ENCODE assay signal across 14 cellular contexts in the genomic region with DNA sequence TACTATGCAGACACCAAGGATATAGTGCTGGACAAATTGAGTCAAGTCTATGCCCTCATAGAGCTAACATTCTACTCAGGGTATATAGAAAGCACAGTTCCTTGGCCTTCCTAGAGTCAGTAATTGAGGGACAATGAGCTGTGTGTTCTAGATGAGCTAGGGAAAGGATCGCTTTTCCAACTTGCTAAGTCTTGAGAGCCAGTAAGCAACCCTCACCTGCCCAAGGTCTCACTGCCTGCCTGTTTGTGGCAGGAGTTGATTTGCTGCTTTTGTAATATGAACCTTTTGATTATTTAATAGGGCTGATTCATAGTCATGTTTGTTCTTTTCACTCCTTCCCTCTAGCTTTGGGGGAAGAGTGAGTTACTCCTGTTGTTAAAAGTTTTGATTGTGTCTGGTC. TPM values are rescaled to one million over a fixed set of nuclear protein-coding genes. Genes with fewer than 3 reads are reported as not detected.
A peak's percentile ranks its signal among the peaks of the same experiment; 100 is the strongest.
DNase-seq lines count a peak whose midpoint lies in the region; ATAC-seq, FAIRE-seq and TF ChIP-seq lines count a peak whose summit lies in the region.
"Had no signal": no experiment of that assay in that cellular context is flagged by ENCODE, and none has a peak within 500 bp of the region (broad histone marks: within the 10 kb centered on the region; RNA-seq: fewer than 3 reads in every experiment).

No MANE protein-coding gene starts in this region.

- intact Hi-C loops in activated CD8-positive, alpha-beta T cell treated with anti-CD3 and anti-CD28 coated beads for 36 hours (cut with micrococcal nuclease), result no loop called here

- H3K4me3 ChIP-seq in ACC112 (ENCODE audit: low read depth, low read length), result peak overlapping the region; percentile 20; the same call in 1 of the 2 replicates
- H3K4me3 ChIP-seq in keratinocyte (ENCODE audit: control insufficient read depth in 2 of 3, extremely low read depth in 1 of 3, insufficient read depth in 2 of 3, low read depth in 1 of 3, low read length in 3 of 3), result peak overlapping the region in 1 of 3 experiments; percentile 31

- POLR2A ChIA-PET in activated CD8-positive, alpha-beta T cell treated with anti-CD3 and anti-CD28 coated beads for 36 hours (lab: Charles Lee), result interaction anchor here (1.7 kb wide), 1 partner anchor 38 kb away, joined by 6 read pairs; no protein-coding TSS in a partner anchor

- H3K4me2 ChIP-seq in keratinocyte (ENCODE audit: control insufficient read depth, extremely low read depth, insufficient read depth, low read depth, low read length), result peak overlapping the region; percentile 58

- no peaks in the 10 kb centered on the region for H3K9me3 Mint-ChIP-seq in activated CD8-positive, alpha-beta T cell treated with anti-CD3 and anti-CD28 coated beads for 36 hours
- H3K9me3 Mint-ChIP-seq: CD14-positive monocyte; IgD-negative memory B cell; T-helper 1 cell treated with Interleukin-12 subunit alpha and Interleukin-12 subunit beta and Interleukin-4 antibody, amounts not matched to agents 30 μg/mL and 1 μg/mL, for 36 hours had no signal

- DNase-seq in HPDE6-E6E7 (ENCODE audit: extremely low spot score) (peak; percentile 58), keratinocyte (ENCODE audit: low read depth, low spot score) (no peak), hippocampal formation (lab: John Stamatoyannopoulos, UW) (no peak), nucleus accumbens (lab: John Stamatoyannopoulos, UW) (no peak), NCI-H187 (lab: John Stamatoyannopoulos, UW) (no peak)
- DNase-seq in activated CD8-positive, alpha-beta T cell treated with anti-CD3 and anti-CD28 coated beads for 36 hours, result no peak
- DNase-seq: NCI-H526 treated with DMSO at 0.1 percent for 48 hours had no signal

- no peaks in the 10 kb centered on the region for H3K27me3 ChIP-seq in ACC112 (ENCODE audit: insufficient read depth, low read length)
- H3K27me3 ChIP-seq in keratinocyte (ENCODE audit: control insufficient read depth, extremely low read depth, insufficient read depth, low read length), result no peaks in the 10 kb centered on the region

- H3K27ac Mint-ChIP-seq in activated CD8-positive, alpha-beta T cell treated with anti-CD3 and anti-CD28 coated beads for 36 hours, result peak overlapping the region; percentile 4
- H3K27ac Mint-ChIP-seq: IgD-negative memory B cell; T-helper 1 cell treated with Interleukin-12 subunit alpha and Interleukin-12 subunit beta and Interleukin-4 antibody, amounts not matched to agents 30 μg/mL and 1 μg/mL, for 36 hours had no signal

- peaks cover 96% of the 10 kb centered on the region for H3K79me2 ChIP-seq in ACC112 (ENCODE audit: control insufficient read depth, insufficient read depth, low read length, unreplicated experiment)
- H3K79me2 ChIP-seq in keratinocyte (ENCODE audit: control insufficient read depth, insufficient read depth, low read length), result peaks cover 93% of the 10 kb centered on the region

- peaks cover 13% of the 10 kb centered on the region for H4K20me1 ChIP-seq in keratinocyte (ENCODE audit: control insufficient read depth, extremely low read depth, insufficient read depth, low read length)

- TF ChIP-seq CTCF in activated CD8-positive, alpha-beta T cell treated with anti-CD3 and anti-CD28 coated beads for 36 hours (IDR thresholded peaks at IDR 0.05), result no peak
- no peak for TF ChIP-seq CTCF in keratinocyte (optimal IDR thresholded peaks at IDR 0.05 in 1 of 3, IDR thresholded peaks at IDR 0.05 in 1 of 3, conservative IDR thresholded peaks at IDR 0.05 in 1 of 3; ENCODE audit: extremely low read depth in 1 of 3, insufficient read depth in 2 of 3, low read length in 3 of 3)

- CTCF ChIA-PET in activated CD8-positive, alpha-beta T cell treated with anti-CD3 and anti-CD28 coated beads for 36 hours (lab: Charles Lee), result interaction anchor here (1.2 to 1.5 kb wide), 2 partner anchors 13 to 22 kb away, joined by 3 to 4 read pairs; no protein-coding TSS in a partner anchor

- H3K4me1 ChIP-seq in ACC112 (ENCODE audit: control insufficient read depth, insufficient read depth, low read length, unreplicated experiment) (peaks cover 45% of the 10 kb centered on the region), keratinocyte (ENCODE audit: control insufficient read depth, extremely low read depth, insufficient read depth, low read length) (peaks cover 56% of the 10 kb centered on the region)

- peaks cover 33% of the 10 kb centered on the region for H3K36me3 Mint-ChIP-seq in activated CD8-positive, alpha-beta T cell treated with anti-CD3 and anti-CD28 coated beads for 36 hours (ENCODE audit: low read depth)
- H3K36me3 Mint-ChIP-seq: IgD-negative memory B cell had no signal

- ATAC-seq in activated CD8-positive, alpha-beta T cell treated with anti-CD3 and anti-CD28 coated beads for 36 hours, result no peak
- no peak for ATAC-seq in HG03025 (IDR thresholded peaks at IDR 0.05; ENCODE audit: low FRiP score, unreplicated experiment)

- peaks cover 61% of the 10 kb centered on the region for H3K4me1 Mint-ChIP-seq in activated CD8-positive, alpha-beta T cell treated with anti-CD3 and anti-CD28 coated beads for 36 hours (ENCODE audit: low read depth)

- H3K9ac ChIP-seq in keratinocyte (ENCODE audit: control insufficient read depth, extremely low read depth, insufficient read depth, low read length), result peak overlapping the region; percentile 58

- dilution Hi-C loops in keratinocyte (cut with MboI; ENCODE audit: extremely low pct_ligation_motif_present, low sequenced_read_pairs), result loop anchor here (5.0 kb wide), 1 partner anchor 37 kb away; no protein-coding TSS in a partner anchor

- H3K9me3 ChIP-seq in keratinocyte (ENCODE audit: control insufficient read depth, low read depth, low read length), result no peaks in the 10 kb centered on the region

- peak overlapping the region; percentile 26; the same call in 1 of the 2 replicates for H3K27ac ChIP-seq in ACC112 (ENCODE audit: low read depth, low read length)
- peak overlapping the region; percentile 79 for H3K27ac ChIP-seq in keratinocyte (ENCODE audit: control insufficient read depth, insufficient read depth, low read length)

- H2AFZ ChIP-seq in ACC112 (ENCODE audit: low read length, unreplicated experiment) (no peak overlapping the region), keratinocyte (ENCODE audit: control insufficient read depth, low read length) (no peak overlapping the region)

- H3K4me3 Mint-ChIP-seq in activated CD8-positive, alpha-beta T cell treated with anti-CD3 and anti-CD28 coated beads for 36 hours, result no peak overlapping the region
- H3K4me3 Mint-ChIP-seq: CD14-positive monocyte; IgD-negative memory B cell; T-helper 1 cell treated with Interleukin-12 subunit alpha and Interleukin-12 subunit beta and Interleukin-4 antibody, amounts not matched to agents 30 μg/mL and 1 μg/mL, for 36 hours had no signal

- no peaks in the 10 kb centered on the region for H3K27me3 Mint-ChIP-seq in activated CD8-positive, alpha-beta T cell treated with anti-CD3 and anti-CD28 coated beads for 36 hours
- H3K27me3 Mint-ChIP-seq: IgD-negative memory B cell had no signal

- H3K36me3 ChIP-seq in ACC112 (ENCODE audit: insufficient read depth, low read length) (peaks cover 8% of the 10 kb centered on the region), keratinocyte (ENCODE audit: control insufficient read depth in 2 of 2, extremely low read depth in 1 of 2, insufficient read depth in 2 of 2, low read length in 2 of 2) (peaks cover 8 to 28% of the 10 kb centered on the region in 2 experiments)

- peak; percentile 89 for FAIRE-seq in keratinocyte (lab: Jason Lieb, UNC)
- FAIRE-seq: colon, GM12891 had no signal

- no peaks in the 10 kb centered on the region for H3K9me1 ChIP-seq in keratinocyte (ENCODE audit: control insufficient read depth, extremely low read depth, insufficient read depth, low read length)

RNA-seq across cellular contexts. Expression of a gene that starts 6.5 kb away (rescaled TPM):
- 10 to 100 TPM; 91.9 to 96.0 TPM for total RNA-seq in activated CD8-positive, alpha-beta T cell treated with anti-CD3 and anti-CD28 coated beads for 36 hours
- polyA plus RNA-seq in keratinocyte, result 74.8 to 116 TPM (median 86.2 TPM) in 3 replicates
- polyA plus RNA-seq in keratinocyte (2011; ENCODE audit: low read depth), result 74.2 TPM
- polyA plus RNA-seq in keratinocyte (2011; cell fraction: cytosol; rRNA removed), result 48.2 and 63.9 TPM in 2 replicates
- 277 and 324 TPM in 2 replicates for polyA plus RNA-seq in keratinocyte (2011; cell fraction: nucleus; rRNA removed)
- polyA plus RNA-seq in keratinocyte (2012; ENCODE audit: low replicate concordance), result 40.9 and 67.4 TPM in 2 replicates
- polyA minus RNA-seq in keratinocyte, result 38.2 to 89.4 TPM (median 41.3 TPM) in 3 replicates
- 45.7 TPM for polyA minus RNA-seq in keratinocyte (2011; cell fraction: cytosol; rRNA and poly(A)+ RNA removed)
- 64.8 and 154 TPM in 2 replicates for polyA minus RNA-seq in keratinocyte (2011; cell fraction: nucleus; rRNA and poly(A)+ RNA removed)

RNA-seq across cellular contexts. Expression of a gene that starts 7.1 kb away (rescaled TPM):
- 10 to 100 TPM; 63.0 to 64.4 TPM for total RNA-seq in activated CD8-positive, alpha-beta T cell treated with anti-CD3 and anti-CD28 coated beads for 36 hours
- polyA plus RNA-seq in keratinocyte, result 56.5 to 86.4 TPM (median 73.6 TPM) in 3 replicates
- 179 TPM for polyA plus RNA-seq in keratinocyte (2011; ENCODE audit: low read depth)
- polyA plus RNA-seq in keratinocyte (2011; cell fraction: cytosol; rRNA removed), result 22.8 and 38.7 TPM in 2 replicates
- 113 and 159 TPM in 2 replicates for polyA plus RNA-seq in keratinocyte (2011; cell fraction: nucleus; rRNA removed)
- polyA plus RNA-seq in keratinocyte (2012; ENCODE audit: low replicate concordance), result 68.3 and 69.3 TPM in 2 replicates
- 30.4 to 78.8 TPM (median 48.3 TPM) in 3 replicates for polyA minus RNA-seq in keratinocyte
- polyA minus RNA-seq in keratinocyte (2011; cell fraction: cytosol; rRNA and poly(A)+ RNA removed), result 34.0 TPM
- 81.0 and 137 TPM in 2 replicates for polyA minus RNA-seq in keratinocyte (2011; cell fraction: nucleus; rRNA and poly(A)+ RNA removed)

RNA-seq across cellular contexts. Expression of a gene that starts 38.9 kb away (rescaled TPM):
- total RNA-seq in activated CD8-positive, alpha-beta T cell treated with anti-CD3 and anti-CD28 coated beads for 36 hours, result 10 to 100 TPM; 44.8 to 48.8 TPM
- polyA plus RNA-seq in keratinocyte, result 25.9 to 29.0 TPM (median 26.3 TPM) in 3 replicates
- polyA plus RNA-seq in keratinocyte (2011; ENCODE audit: low read depth), result 28.3 TPM
- 21.8 and 29.0 TPM in 2 replicates for polyA plus RNA-seq in keratinocyte (2011; cell fraction: cytosol; rRNA removed)
- polyA plus RNA-seq in keratinocyte (2011; cell fraction: nucleus; rRNA removed), result 65.4 and 84.0 TPM in 2 replicates
- 20.1 and 20.8 TPM in 2 replicates for polyA plus RNA-seq in keratinocyte (2012; ENCODE audit: low replicate concordance)
- 30.6 to 46.1 TPM (median 33.6 TPM) in 3 replicates for polyA minus RNA-seq in keratinocyte
- 11.5 TPM for polyA minus RNA-seq in keratinocyte (2011; cell fraction: cytosol; rRNA and poly(A)+ RNA removed)
- 24.5 and 48.1 TPM in 2 replicates for polyA minus RNA-seq in keratinocyte (2011; cell fraction: nucleus; rRNA and poly(A)+ RNA removed)

RNA-seq across cellular contexts. Expression of a gene that starts 46.7 kb away (rescaled TPM):
- total RNA-seq in activated CD8-positive, alpha-beta T cell treated with anti-CD3 and anti-CD28 coated beads for 36 hours, result 100 to 1,000 TPM; 155 to 157 TPM
- 111 to 208 TPM (median 141 TPM) in 3 replicates for polyA plus RNA-seq in keratinocyte
- 130 TPM for polyA plus RNA-seq in keratinocyte (2011; ENCODE audit: low read depth)
- polyA plus RNA-seq in keratinocyte (2011; cell fraction: cytosol; rRNA removed), result 141 and 155 TPM in 2 replicates
- polyA plus RNA-seq in keratinocyte (2011; cell fraction: nucleus; rRNA removed), result 115 TPM in 2 replicates
- 93.3 and 143 TPM in 2 replicates for polyA plus RNA-seq in keratinocyte (2012; ENCODE audit: low replicate concordance)
- polyA minus RNA-seq in keratinocyte, result 71.5 to 165 TPM (median 143 TPM) in 3 replicates
- polyA minus RNA-seq in keratinocyte (2011; cell fraction: cytosol; rRNA and poly(A)+ RNA removed), result 100 TPM
- polyA minus RNA-seq in keratinocyte (2011; cell fraction: nucleus; rRNA and poly(A)+ RNA removed), result 36.1 and 56.9 TPM in 2 replicates

RNA-seq across cellular contexts. Expression of a gene that starts 47.0 kb away (rescaled TPM):
- 10 to 100 TPM; 58.3 to 60.9 TPM for total RNA-seq in activated CD8-positive, alpha-beta T cell treated with anti-CD3 and anti-CD28 coated beads for 36 hours
- 35.4 to 48.5 TPM (median 43.7 TPM) in 3 replicates for polyA plus RNA-seq in keratinocyte
- polyA plus RNA-seq in keratinocyte (2011; ENCODE audit: low read depth), result 22.7 TPM
- 26.8 and 31.6 TPM in 2 replicates for polyA plus RNA-seq in keratinocyte (2011; cell fraction: cytosol; rRNA removed)
- 65.6 and 77.0 TPM in 2 replicates for polyA plus RNA-seq in keratinocyte (2011; cell fraction: nucleus; rRNA removed)
- 19.0 and 39.7 TPM in 2 replicates for polyA plus RNA-seq in keratinocyte (2012; ENCODE audit: low replicate concordance)
- polyA minus RNA-seq in keratinocyte, result 41.5 to 50.2 TPM (median 46.3 TPM) in 3 replicates
- 18.6 TPM for polyA minus RNA-seq in keratinocyte (2011; cell fraction: cytosol; rRNA and poly(A)+ RNA removed)
- polyA minus RNA-seq in keratinocyte (2011; cell fraction: nucleus; rRNA and poly(A)+ RNA removed), result 45.5 and 50.7 TPM in 2 replicates
